Comparison of ENCODE assay signal across 1 cellular context in the genomic region with DNA sequence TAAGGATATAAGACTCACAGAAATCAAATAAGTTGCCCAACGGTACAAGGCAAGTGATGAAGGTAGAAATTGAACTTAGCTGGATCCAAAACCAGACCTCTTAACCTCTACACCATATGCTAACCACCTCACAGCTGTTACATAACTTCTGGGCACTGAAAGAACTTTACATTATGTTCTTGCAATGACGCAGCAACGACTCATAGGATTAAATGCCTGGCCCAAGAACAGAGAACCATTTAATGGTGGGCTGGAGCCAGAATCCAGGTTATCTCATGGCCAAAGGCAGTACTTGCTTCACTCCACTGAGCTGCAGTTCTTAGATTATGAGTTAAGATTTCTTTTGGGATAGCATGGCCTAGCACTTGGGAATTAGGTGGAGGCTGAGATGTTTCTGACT.
A peak's percentile ranks its signal among the peaks of the same experiment; 100 is the strongest.
TF ChIP-seq lines count a peak whose summit lies in the region.

No MANE protein-coding gene starts in this region.

TF ChIP-seq in IMR-90, 13 proteins besides CTCF, POLR2A, EP300 and RAD21:
- no peak for TF ChIP-seq CHD1 (IDR thresholded peaks at IDR 0.05; ENCODE audit: low read depth, low read length)
- no peak for TF ChIP-seq NFE2L2 (IDR thresholded peaks at IDR 0.05; ENCODE audit: low read depth, low read length)
- TF ChIP-seq, protein P1, sequence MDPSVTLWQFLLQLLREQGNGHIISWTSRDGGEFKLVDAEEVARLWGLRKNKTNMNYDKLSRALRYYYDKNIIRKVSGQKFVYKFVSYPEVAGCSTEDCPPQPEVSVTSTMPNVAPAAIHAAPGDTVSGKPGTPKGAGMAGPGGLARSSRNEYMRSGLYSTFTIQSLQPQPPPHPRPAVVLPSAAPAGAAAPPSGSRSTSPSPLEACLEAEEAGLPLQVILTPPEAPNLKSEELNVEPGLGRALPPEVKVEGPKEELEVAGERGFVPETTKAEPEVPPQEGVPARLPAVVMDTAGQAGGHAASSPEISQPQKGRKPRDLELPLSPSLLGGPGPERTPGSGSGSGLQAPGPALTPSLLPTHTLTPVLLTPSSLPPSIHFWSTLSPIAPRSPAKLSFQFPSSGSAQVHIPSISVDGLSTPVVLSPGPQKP (IDR thresholded peaks at IDR 0.05; ENCODE audit: borderline replicate concordance, low read depth, low read length), result no peak
- no peak for TF ChIP-seq BHLHE40 (IDR thresholded peaks at IDR 0.05; ENCODE audit: low read depth, low read length)
- TF ChIP-seq CEBPB (IDR thresholded peaks at IDR 0.05; ENCODE audit: low read depth, low read length), result peak; percentile 74
- 0 out of 2 replicates have a peak, but pooled peaks have one; percentile 32 for TF ChIP-seq FOS (IDR thresholded peaks at IDR 0.05; ENCODE audit: low read depth, low read length)
- no peak for TF ChIP-seq SMC3 (IDR thresholded peaks at IDR 0.05; ENCODE audit: low read depth, low read length)
